In the genomic region with DNA sequence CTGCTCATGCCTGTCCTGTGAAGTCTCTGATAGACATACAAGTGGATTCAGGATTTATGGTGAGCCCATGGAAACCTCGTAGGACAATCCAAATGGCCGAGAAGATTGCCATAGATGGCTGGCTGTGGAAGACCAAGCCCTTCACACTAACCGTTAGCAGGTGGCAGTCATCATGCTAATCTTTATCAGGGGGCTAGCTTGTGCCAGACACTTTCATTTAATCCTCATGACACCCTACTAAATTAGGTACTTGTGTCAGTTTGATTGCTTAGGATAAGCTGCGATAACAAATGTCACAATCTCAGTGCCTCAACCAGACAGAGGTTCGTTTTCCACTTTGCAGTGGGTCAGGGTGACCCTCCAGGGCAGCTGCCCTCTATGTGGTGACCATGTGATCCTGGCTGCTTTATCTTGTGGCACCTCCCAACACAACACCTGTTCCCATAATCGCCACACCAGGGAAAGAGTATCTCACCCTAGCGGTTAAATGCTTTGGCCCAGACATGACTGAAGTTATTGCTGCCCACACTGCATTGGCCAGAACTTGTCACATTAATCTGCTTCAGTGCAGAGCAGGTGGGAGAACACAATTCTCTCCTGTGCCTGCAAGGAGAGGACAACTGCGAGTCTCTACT, we compare ENCODE assay signal across 1 cellular context.
TF ChIP-seq lines count a peak whose summit lies in the region.

No MANE protein-coding gene starts in this region.

TF ChIP-seq in WTC11, 78 proteins besides CTCF, POLR2A, EP300 and RAD21 (continued from another document):
- TF ChIP-seq ZBTB43 (CRISPR knock-in tag; IDR thresholded peaks at IDR 0.05): no peak
- no peak for TF ChIP-seq MYBL2 (CRISPR knock-in tag; IDR thresholded peaks at IDR 0.05)
- no peak for TF ChIP-seq GTF2I (CRISPR knock-in tag; conservative IDR thresholded peaks at IDR 0.05)
- TF ChIP-seq ZNF425 (CRISPR knock-in tag; conservative IDR thresholded peaks at IDR 0.05): no peak
- no peak for TF ChIP-seq EMX1 (CRISPR knock-in tag; IDR thresholded peaks at IDR 0.05)
- no peak for TF ChIP-seq JAZF1 (CRISPR knock-in tag; IDR thresholded peaks at IDR 0.05)
TF ChIP-seq in WTC11: peak in this region for 0.
